8 cellular contexts compared by ENCODE assay signal in genomic region chrX:55907968-55908607, GRCh38.
DNase-seq lines count a peak whose midpoint lies in the region; ATAC-seq, FAIRE-seq and TF ChIP-seq lines count a peak whose summit lies in the region.

No MANE protein-coding gene starts in this region.

- peak overlapping the region; percentile 55 for H3K4me3 ChIP-seq in bronchial epithelial cell (ENCODE audit: low read depth, low read length)

- peak; percentile 20 for DNase-seq in COLO829 (ENCODE audit: low spot score)
- DNase-seq in T-helper 9 cell: peak; percentile 2
- peak; percentile 48 for DNase-seq in bronchial epithelial cell (ENCODE audit: low read depth)
- peak; percentile 66 for DNase-seq in kidney tubule cell (ENCODE audit: low spot score)
- peak; percentile 25 for DNase-seq in stimulated activated CD4-positive, alpha-beta T cell treated with anti-CD3 and anti-CD28 coated beads, Interleukin-2, amount 100 ng/mL, for 48 hours
- no peak for DNase-seq in SKM-1 treated with dmso at 0.1 percent for 144 hours (lab: John Stamatoyannopoulos, UW; ENCODE audit: unreplicated experiment)

- ATAC-seq in GM19463 (IDR thresholded peaks at IDR 0.05; ENCODE audit: unreplicated experiment) (peak; percentile 73), HG03558 (IDR thresholded peaks at IDR 0.05; ENCODE audit: extremely low read depth, unreplicated experiment) (peak; percentile 65)

- no peak for FAIRE-seq in bronchial epithelial cell (lab: Jason Lieb, UNC)

- H3K36me3 ChIP-seq in bronchial epithelial cell (ENCODE audit: control insufficient read depth, insufficient read depth, low read length): no peaks in the 10 kb centered on the region

- no peaks in the 10 kb centered on the region for H3K27me3 ChIP-seq in bronchial epithelial cell (ENCODE audit: control insufficient read depth, insufficient read depth, low read length)

- peak; percentile 32 for TF ChIP-seq CTCF in bronchial epithelial cell (IDR thresholded peaks at IDR 0.05; ENCODE audit: insufficient read depth, low read length, severe bottlenecking)
